Comparison of ENCODE assay signal across 20 cellular contexts in the genomic region with DNA sequence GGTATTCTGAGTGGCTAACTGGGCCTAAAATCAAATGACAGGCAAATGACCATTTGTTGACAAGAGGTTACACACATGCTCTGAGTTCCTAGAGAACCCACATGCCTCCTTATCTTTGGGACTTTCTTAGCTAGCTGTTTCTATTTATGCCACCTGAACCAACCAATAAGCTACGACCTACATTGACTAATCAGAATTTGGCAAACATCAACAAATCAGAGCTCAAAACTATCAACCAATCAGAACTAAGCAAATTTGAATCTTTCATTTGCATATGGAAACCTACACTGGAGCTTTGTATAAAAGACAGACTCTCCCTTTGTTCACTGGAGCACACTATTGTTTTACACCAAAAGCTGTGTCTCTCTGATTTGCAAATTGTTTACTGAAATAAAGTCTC.
DNase-seq lines count a peak whose midpoint lies in the region; ATAC-seq and TF ChIP-seq lines count a peak whose summit lies in the region.
"Had no signal": no experiment of that assay in that cellular context is flagged by ENCODE, and none has a peak within 500 bp of the region (broad histone marks: within the 10 kb centered on the region; RNA-seq: fewer than 3 reads in every experiment).

No MANE protein-coding gene starts in this region.

- H3K4me3 Mint-ChIP-seq in activated T-cell treated with anti-CD3 and anti-CD28 coated beads, Interleukin-2, amount 50 U/mL, for 72 hours: no peak overlapping the region
- H3K4me3 Mint-ChIP-seq: CD8-positive, alpha-beta memory T cell; IgD-negative memory B cell had no signal

- WGBS in suprapubic skin: 76% methylated on average over 1 of the region's 1 CpG

- no peak for TF ChIP-seq POLR2A in suprapubic skin (IDR thresholded peaks at IDR 0.05)

- peak; percentile 3 for DNase-seq in NCI-H526 treated with DMSO at 0.1 percent for 48 hours (lab: John Stamatoyannopoulos, UW)
- DNase-seq in inferior parietal cortex (ENCODE audit: extremely low spot score): peak; percentile 63
- peak; percentile 68 for DNase-seq in putamen (ENCODE audit: low spot score)
- no peak for DNase-seq in activated CD4-positive, alpha-beta T cell treated with anti-CD3 and anti-CD28 coated beads for 1 hour
- no peak for DNase-seq in activated T-cell treated with anti-CD3 and anti-CD28 coated beads, Interleukin-2, amount 50 U/mL, for 72 hours
- no peak for DNase-seq in suprapubic skin (ENCODE audit: low spot score in 2 of 2)
- DNase-seq: CD8-positive, alpha-beta memory T cell; DMS53; EL; Karpas-422; NCI-H1105; NCI-H2081; NCI-H524; PC-9 had no signal

- H3K36me3 Mint-ChIP-seq in activated T-cell treated with anti-CD3 and anti-CD28 coated beads, Interleukin-2, amount 50 U/mL, for 72 hours (ENCODE audit: insufficient read depth in 2 of 2): no peaks in the 10 kb centered on the region
- H3K36me3 Mint-ChIP-seq: CD8-positive, alpha-beta memory T cell; IgD-negative memory B cell had no signal

- H3K27ac ChIP-seq in cingulate gyrus (ENCODE audit: low read depth, low read length): peak overlapping the region; percentile 80
- no peak overlapping the region for H3K27ac ChIP-seq in suprapubic skin
- H3K27ac ChIP-seq: PC-9, SJCRH30 had no signal

- no peaks in the 10 kb centered on the region for H3K4me1 Mint-ChIP-seq in activated T-cell treated with anti-CD3 and anti-CD28 coated beads, Interleukin-2, amount 50 U/mL, for 72 hours (ENCODE audit: low read depth)
- H3K4me1 Mint-ChIP-seq: CD8-positive, alpha-beta memory T cell; IgD-negative memory B cell had no signal

- no peaks in the 10 kb centered on the region for H3K27me3 Mint-ChIP-seq in activated T-cell treated with anti-CD3 and anti-CD28 coated beads, Interleukin-2, amount 50 U/mL, for 72 hours (ENCODE audit: low read depth)
- H3K27me3 Mint-ChIP-seq: CD8-positive, alpha-beta memory T cell; IgD-negative memory B cell had no signal

- H3K36me3 ChIP-seq in suprapubic skin: no peaks in the 10 kb centered on the region
- H3K36me3 ChIP-seq: HAP-1, SJCRH30 had no signal

- ATAC-seq in activated T-cell treated with anti-CD3 and anti-CD28 coated beads, Interleukin-2, amount 50 U/mL, for 72 hours (replicated peaks in 1 of 2): no peak
- ATAC-seq in HG03565 (IDR thresholded peaks at IDR 0.05; ENCODE audit: unreplicated experiment): no peak
- ATAC-seq: GM12878 had no signal

- peaks cover 4 to 6% of the 10 kb centered on the region in 2 donors for H3K9me3 Mint-ChIP-seq in activated T-cell treated with anti-CD3 and anti-CD28 coated beads, Interleukin-2, amount 50 U/mL, for 72 hours

- no peak overlapping the region for H3K27ac Mint-ChIP-seq in activated T-cell treated with anti-CD3 and anti-CD28 coated beads, Interleukin-2, amount 50 U/mL, for 72 hours
- H3K27ac Mint-ChIP-seq: CD8-positive, alpha-beta memory T cell; IgD-negative memory B cell had no signal

- no peaks in the 10 kb centered on the region for H3K9me3 ChIP-seq in suprapubic skin
- H3K9me3 ChIP-seq: HAP-1, SJCRH30 had no signal

- H3K4me1 ChIP-seq in suprapubic skin: no peaks in the 10 kb centered on the region
- H3K4me1 ChIP-seq: HAP-1, SJCRH30 had no signal

- no peak for TF ChIP-seq EP300 in suprapubic skin (IDR thresholded peaks at IDR 0.05)

- no peaks in the 10 kb centered on the region for H3K27me3 ChIP-seq in suprapubic skin
- H3K27me3 ChIP-seq: SJCRH30 had no signal

- no peak for TF ChIP-seq CTCF in suprapubic skin (IDR thresholded peaks at IDR 0.05)

- H3K4me3 ChIP-seq in suprapubic skin: no peak overlapping the region
- H3K4me3 ChIP-seq: GM12878, HAP-1, PC-9, SJCRH30 had no signal

Comparison
In these comparisons a context has a peak if more than half of its experiments do, and no peak if none do; other contexts are left out.
1. DNase-seq: peak in NCI-H526 treated with DMSO at 0.1 percent for 48 hours (single experiment), inferior parietal cortex (single experiment) and putamen (single experiment); none in activated CD4-positive, alpha-beta T cell treated with anti-CD3 and anti-CD28 coated beads for 1 hour (single experiment), activated T-cell treated with anti-CD3 and anti-CD28 coated beads, Interleukin-2, amount 50 U/mL, for 72 hours (0 of 2) and suprapubic skin (0 of 2).